Comparison of ENCODE assay signal across 17 cellular contexts in the genomic region with DNA sequence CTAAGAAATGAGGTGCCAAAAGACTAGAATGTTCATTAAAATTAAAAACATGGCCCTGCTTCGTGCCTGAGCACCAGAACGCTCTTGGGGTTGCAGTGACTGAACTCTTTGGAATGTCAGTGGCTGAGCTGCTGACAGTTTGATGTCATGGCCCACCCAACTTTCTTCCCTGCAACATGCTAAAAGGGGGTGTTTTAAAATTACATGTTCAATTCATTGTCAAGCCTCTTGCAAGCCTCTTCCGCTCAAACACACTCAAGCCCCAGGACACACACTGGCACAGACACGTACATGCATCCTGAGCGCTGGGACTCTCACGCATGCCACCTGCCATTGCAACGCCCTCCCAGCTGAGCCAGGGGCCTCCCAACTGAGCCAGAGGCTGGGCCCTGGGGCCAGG. TPM values are rescaled to one million over a fixed set of nuclear protein-coding genes. Genes with fewer than 3 reads are reported as not detected.
DNase-seq lines count a peak whose midpoint lies in the region; ATAC-seq, FAIRE-seq and TF ChIP-seq lines count a peak whose summit lies in the region.
"Had no signal": no experiment of that assay in that cellular context is flagged by ENCODE, and none has a peak within 500 bp of the region (broad histone marks: within the 10 kb centered on the region; RNA-seq: fewer than 3 reads in every experiment).

No MANE protein-coding gene starts in this region.

- peaks cover 5% of the 10 kb centered on the region for H3K27me3 ChIP-seq in WERI-Rb-1 (ENCODE audit: insufficient read depth, low read depth, severe bottlenecking)
- H3K27me3 ChIP-seq: testis had no signal

- no peak for TF ChIP-seq POLR2A in H54 (IDR thresholded peaks at IDR 0.05; ENCODE audit: low read depth, low read length)

- ATAC-seq in HG03342 (IDR thresholded peaks at IDR 0.05; ENCODE audit: unreplicated experiment): no peak
- ATAC-seq in GM18502 (IDR thresholded peaks at IDR 0.05; ENCODE audit: poor library complexity, unreplicated experiment): no peak
- ATAC-seq: activated T-helper 17 cell treated with anti-CD3 and anti-CD28 coated beads, Interleukin-2, amount 50 U/mL, for 72 hours; left cardiac atrium; psoas muscle had no signal

- no peak overlapping the region for H3K4me3 ChIP-seq in choroid plexus epithelial cell (ENCODE audit: low read depth, low read length)
- no peak overlapping the region for H3K4me3 ChIP-seq in WERI-Rb-1 (ENCODE audit: low read depth, low read length)
- H3K4me3 ChIP-seq: psoas muscle, testis had no signal

- DNase-seq in AG09319 (ENCODE audit: extremely low read depth, low read depth) (peak; percentile 68), HTR-8/SVneo (ENCODE audit: insufficient read length, low spot score) (peak; percentile 70), choroid plexus epithelial cell (ENCODE audit: low read depth) (peak; percentile 80), mesenteric fat pad (ENCODE audit: low spot score) (peak; percentile 77), H54 (ENCODE audit: insufficient read length, low spot score) (no peak), WERI-Rb-1 (no peak)
- DNase-seq: effector CD8-positive, alpha-beta T cell; left cardiac atrium; NCI-H2081 treated with DMSO at 0.1 percent for 48 hours; psoas muscle; SHP77 treated with DMSO at 0.1 percent for 48 hours; stimulated activated CD8-positive, alpha-beta memory T cell treated with anti-CD3 and anti-CD28 coated beads, Interleukin-4, amount 100 ng/mL, for 48 hours; T1000; testis had no signal

- TF ChIP-seq CTCF in AG09319 (IDR thresholded peaks at IDR 0.05; ENCODE audit: low read depth, low read length): no peak
- TF ChIP-seq CTCF in choroid plexus epithelial cell (conservative IDR thresholded peaks at IDR 0.05; ENCODE audit: low read depth, low read length): no peak
- TF ChIP-seq CTCF in WERI-Rb-1 (IDR thresholded peaks at IDR 0.05; ENCODE audit: low read depth, low read length): no peak

- H3K36me3 ChIP-seq in WERI-Rb-1: no peaks in the 10 kb centered on the region

- H3K27ac ChIP-seq in WERI-Rb-1: no peak overlapping the region
- H3K27ac ChIP-seq: psoas muscle, testis had no signal

- FAIRE-seq in HTR-8/SVneo (lab: Jason Lieb, UNC) (no peak), H54 (lab: Jason Lieb, UNC) (no peak)

- peaks cover 5% of the 10 kb centered on the region for H3K9me3 ChIP-seq in WERI-Rb-1 (ENCODE audit: severe bottlenecking)
- H3K9me3 ChIP-seq: testis had no signal

RNA-seq across cellular contexts. Expression of gene RUFY4, which starts 12.6 kb away (rescaled TPM):
- total RNA-seq in mesenteric fat pad: 0.42 TPM
- total RNA-seq: left cardiac atrium, psoas muscle had no signal

RNA-seq across cellular contexts. Expression of gene CXCR2, which starts 44.1 kb away (rescaled TPM):
- total RNA-seq in mesenteric fat pad: 9.9 TPM

Comparison
In these comparisons a context has a peak if more than half of its experiments do, and no peak if none do; other contexts are left out.
1. DNase-seq: peak in AG09319 (single experiment), HTR-8/SVneo (single experiment), choroid plexus epithelial cell (single experiment) and mesenteric fat pad (single experiment); none in H54 (single experiment) and WERI-Rb-1 (single experiment).